In the genomic region with DNA sequence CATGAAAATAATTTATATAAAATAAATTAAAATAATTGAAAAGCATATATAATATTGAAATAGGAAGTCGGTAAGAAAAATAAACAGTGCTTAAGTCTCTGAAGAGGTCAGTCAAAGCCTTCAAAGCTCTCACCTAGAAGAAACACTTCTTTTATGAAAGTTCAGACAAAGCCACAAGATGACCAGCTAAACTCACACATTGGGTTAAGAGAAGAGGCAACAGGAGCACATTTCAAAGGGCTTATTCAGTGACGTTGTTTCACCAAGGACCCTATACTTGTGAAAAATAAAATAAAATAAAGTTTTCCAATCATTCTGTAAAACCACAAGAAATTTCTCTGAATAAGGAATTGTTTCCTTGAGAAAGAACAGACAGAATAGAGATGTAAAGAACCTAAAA, we compare ENCODE assay signal across 1 cellular context.
TF ChIP-seq lines count a peak whose summit lies in the region.

No MANE protein-coding gene starts in this region.

TF ChIP-seq in K562, 482 proteins besides CTCF, POLR2A, EP300 and RAD21:
- TF ChIP-seq, protein P1, sequence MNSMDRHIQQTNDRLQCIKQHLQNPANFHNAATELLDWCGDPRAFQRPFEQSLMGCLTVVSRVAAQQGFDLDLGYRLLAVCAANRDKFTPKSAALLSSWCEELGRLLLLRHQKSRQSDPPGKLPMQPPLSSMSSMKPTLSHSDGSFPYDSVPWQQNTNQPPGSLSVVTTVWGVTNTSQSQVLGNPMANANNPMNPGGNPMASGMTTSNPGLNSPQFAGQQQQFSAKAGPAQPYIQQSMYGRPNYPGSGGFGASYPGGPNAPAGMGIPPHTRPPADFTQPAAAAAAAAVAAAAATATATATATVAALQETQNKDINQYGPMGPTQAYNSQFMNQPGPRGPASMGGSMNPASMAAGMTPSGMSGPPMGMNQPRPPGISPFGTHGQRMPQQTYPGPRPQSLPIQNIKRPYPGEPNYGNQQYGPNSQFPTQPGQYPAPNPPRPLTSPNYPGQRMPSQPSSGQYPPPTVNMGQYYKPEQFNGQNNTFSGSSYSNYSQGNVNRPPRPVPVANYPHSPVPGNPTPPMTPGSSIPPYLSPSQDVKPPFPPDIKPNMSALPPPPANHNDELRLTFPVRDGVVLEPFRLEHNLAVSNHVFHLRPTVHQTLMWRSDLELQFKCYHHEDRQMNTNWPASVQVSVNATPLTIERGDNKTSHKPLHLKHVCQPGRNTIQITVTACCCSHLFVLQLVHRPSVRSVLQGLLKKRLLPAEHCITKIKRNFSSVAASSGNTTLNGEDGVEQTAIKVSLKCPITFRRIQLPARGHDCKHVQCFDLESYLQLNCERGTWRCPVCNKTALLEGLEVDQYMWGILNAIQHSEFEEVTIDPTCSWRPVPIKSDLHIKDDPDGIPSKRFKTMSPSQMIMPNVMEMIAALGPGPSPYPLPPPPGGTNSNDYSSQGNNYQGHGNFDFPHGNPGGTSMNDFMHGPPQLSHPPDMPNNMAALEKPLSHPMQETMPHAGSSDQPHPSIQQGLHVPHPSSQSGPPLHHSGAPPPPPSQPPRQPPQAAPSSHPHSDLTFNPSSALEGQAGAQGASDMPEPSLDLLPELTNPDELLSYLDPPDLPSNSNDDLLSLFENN (IDR thresholded peaks at IDR 0.05; ENCODE audit: low read depth in 2 of 2, low read length in 2 of 2): no peak
- TF ChIP-seq, protein P2, sequence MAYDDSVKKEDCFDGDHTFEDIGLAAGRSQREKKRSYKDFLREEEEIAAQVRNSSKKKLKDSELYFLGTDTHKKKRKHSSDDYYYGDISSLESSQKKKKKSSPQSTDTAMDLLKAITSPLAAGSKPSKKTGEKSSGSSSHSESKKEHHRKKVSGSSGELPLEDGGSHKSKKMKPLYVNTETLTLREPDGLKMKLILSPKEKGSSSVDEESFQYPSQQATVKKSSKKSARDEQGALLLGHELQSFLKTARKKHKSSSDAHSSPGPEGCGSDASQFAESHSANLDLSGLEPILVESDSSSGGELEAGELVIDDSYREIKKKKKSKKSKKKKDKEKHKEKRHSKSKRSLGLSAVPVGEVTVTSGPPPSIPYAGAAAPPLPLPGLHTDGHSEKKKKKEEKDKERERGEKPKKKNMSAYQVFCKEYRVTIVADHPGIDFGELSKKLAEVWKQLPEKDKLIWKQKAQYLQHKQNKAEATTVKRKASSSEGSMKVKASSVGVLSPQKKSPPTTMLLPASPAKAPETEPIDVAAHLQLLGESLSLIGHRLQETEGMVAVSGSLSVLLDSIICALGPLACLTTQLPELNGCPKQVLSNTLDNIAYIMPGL (CRISPR knock-in tag; IDR thresholded peaks at IDR 0.05): no peak
- TF ChIP-seq SRSF9 (IDR thresholded peaks at IDR 0.05; ENCODE audit: borderline replicate concordance, low read depth, low read length) (no peak), GABPB1 (CRISPR knock-in tag; IDR thresholded peaks at IDR 0.05) (no peak), TFAM (CRISPR knock-in tag; conservative IDR thresholded peaks at IDR 0.05) (no peak), U2AF1 (optimal IDR thresholded peaks at IDR 0.05; ENCODE audit: low read depth, low read length) (no peak), HMG20B (CRISPR knock-in tag; IDR thresholded peaks at IDR 0.05) (no peak), MYNN (IDR thresholded peaks at IDR 0.05) (no peak), MYNN (CRISPR knock-in tag; IDR thresholded peaks at IDR 0.05) (no peak), FIP1L1 (IDR thresholded peaks at IDR 0.05; ENCODE audit: low read depth, low read length, poor library complexity, severe bottlenecking) (no peak), ZSCAN32 (CRISPR knock-in tag; IDR thresholded peaks at IDR 0.05) (no peak), RBM14 (IDR thresholded peaks at IDR 0.05; ENCODE audit: borderline replicate concordance, insufficient read depth, low read depth, low read length) (no peak), ELF2 (CRISPR knock-in tag; IDR thresholded peaks at IDR 0.05) (no peak), E2F3 (CRISPR knock-in tag; IDR thresholded peaks at IDR 0.05) (no peak), ZNF830 (CRISPR knock-in tag; IDR thresholded peaks at IDR 0.05) (no peak), BHLHE40 (IDR thresholded peaks at IDR 0.05; ENCODE audit: low read length) (no peak)
- TF ChIP-seq, protein P3, sequence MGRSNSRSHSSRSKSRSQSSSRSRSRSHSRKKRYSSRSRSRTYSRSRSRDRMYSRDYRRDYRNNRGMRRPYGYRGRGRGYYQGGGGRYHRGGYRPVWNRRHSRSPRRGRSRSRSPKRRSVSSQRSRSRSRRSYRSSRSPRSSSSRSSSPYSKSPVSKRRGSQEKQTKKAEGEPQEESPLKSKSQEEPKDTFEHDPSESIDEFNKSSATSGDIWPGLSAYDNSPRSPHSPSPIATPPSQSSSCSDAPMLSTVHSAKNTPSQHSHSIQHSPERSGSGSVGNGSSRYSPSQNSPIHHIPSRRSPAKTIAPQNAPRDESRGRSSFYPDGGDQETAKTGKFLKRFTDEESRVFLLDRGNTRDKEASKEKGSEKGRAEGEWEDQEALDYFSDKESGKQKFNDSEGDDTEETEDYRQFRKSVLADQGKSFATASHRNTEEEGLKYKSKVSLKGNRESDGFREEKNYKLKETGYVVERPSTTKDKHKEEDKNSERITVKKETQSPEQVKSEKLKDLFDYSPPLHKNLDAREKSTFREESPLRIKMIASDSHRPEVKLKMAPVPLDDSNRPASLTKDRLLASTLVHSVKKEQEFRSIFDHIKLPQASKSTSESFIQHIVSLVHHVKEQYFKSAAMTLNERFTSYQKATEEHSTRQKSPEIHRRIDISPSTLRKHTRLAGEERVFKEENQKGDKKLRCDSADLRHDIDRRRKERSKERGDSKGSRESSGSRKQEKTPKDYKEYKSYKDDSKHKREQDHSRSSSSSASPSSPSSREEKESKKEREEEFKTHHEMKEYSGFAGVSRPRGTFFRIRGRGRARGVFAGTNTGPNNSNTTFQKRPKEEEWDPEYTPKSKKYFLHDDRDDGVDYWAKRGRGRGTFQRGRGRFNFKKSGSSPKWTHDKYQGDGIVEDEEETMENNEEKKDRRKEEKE (IDR thresholded peaks at IDR 0.05; ENCODE audit: borderline replicate concordance in 1 of 2, control insufficient read depth in 1 of 2, low read depth in 2 of 2, low read length in 1 of 2): no peak
- TF ChIP-seq, protein P4, sequence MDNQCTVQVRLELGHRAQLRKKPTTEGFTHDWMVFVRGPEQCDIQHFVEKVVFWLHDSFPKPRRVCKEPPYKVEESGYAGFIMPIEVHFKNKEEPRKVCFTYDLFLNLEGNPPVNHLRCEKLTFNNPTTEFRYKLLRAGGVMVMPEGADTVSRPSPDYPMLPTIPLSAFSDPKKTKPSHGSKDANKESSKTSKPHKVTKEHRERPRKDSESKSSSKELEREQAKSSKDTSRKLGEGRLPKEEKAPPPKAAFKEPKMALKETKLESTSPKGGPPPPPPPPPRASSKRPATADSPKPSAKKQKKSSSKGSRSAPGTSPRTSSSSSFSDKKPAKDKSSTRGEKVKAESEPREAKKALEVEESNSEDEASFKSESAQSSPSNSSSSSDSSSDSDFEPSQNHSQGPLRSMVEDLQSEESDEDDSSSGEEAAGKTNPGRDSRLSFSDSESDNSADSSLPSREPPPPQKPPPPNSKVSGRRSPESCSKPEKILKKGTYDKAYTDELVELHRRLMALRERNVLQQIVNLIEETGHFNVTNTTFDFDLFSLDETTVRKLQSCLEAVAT (IDR thresholded peaks at IDR 0.05): no peak
